Comparison of ENCODE assay signal across 15 cellular contexts in the genomic region with DNA sequence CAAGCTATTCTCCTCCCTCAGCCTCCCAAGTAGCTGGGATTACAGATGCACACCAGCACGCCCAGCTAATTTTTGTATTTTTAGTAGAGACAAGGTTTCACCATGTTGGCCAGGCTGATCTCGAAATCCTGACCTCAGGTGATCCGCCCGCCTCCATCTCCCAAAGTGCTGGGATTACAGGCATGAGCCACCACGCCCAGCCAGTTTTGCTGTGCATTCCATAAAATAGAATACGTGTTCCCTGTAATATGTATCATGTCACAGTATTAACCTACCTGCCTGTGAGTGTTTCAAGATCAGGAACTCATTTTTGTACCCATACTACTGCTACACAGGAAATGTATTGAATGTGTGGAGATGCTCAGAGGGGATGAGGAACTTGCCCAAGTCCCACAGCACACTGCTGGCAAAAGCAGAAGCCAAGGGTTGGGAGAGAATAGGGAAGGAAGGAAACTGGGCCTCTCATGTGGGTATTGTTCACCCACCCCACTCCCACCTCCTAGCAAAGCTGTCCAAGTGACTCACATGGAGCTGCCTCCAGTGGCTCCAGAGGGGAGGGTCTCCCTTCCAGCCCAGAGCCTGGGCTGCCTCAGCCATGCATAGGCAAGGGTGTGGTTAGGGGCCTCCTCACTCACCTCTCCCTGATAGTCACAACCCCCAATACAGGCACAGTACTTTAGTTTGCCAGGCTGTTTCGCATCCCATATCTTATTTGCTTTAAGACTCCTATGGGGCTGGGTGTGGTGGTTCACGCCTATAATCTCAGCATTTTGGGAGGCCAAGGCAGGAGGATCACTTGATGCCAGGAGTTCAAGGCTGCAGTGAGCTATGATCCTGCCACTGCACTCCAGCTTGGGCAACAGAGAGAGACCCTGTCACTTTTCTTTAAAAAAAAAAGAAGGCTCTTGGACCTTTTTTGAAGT. TPM values are rescaled to one million over a fixed set of nuclear protein-coding genes. Genes with fewer than 3 reads are reported as not detected.
A peak's percentile ranks its signal among the peaks of the same experiment; 100 is the strongest.
DNase-seq lines count a peak whose midpoint lies in the region; ATAC-seq and TF ChIP-seq lines count a peak whose summit lies in the region.
"Had no signal": no experiment of that assay in that cellular context is flagged by ENCODE, and none has a peak within 500 bp of the region (broad histone marks: within the 10 kb centered on the region; RNA-seq: fewer than 3 reads in every experiment).

No MANE protein-coding gene starts in this region.

- peaks cover 12% of the 10 kb centered on the region; the same call in 1 of the 2 replicates for H4K20me1 ChIP-seq in GM23248 (ENCODE audit: insufficient read depth)

- WGBS in GM23248 (ENCODE audit: low coverage in 1 of 2, low lambda C conversion rate in 2 of 2, missing lambda C conversion rate in 2 of 2), 2 experiments = 80% methylated on average over 8 of the region's 8 CpGs

- no peaks in the 10 kb centered on the region for H3K9me2 ChIP-seq in GM23248 (ENCODE audit: insufficient read depth)

- H3K4me3 Mint-ChIP-seq in type B pancreatic cell = no peak overlapping the region
- no peak overlapping the region for H3K4me3 Mint-ChIP-seq in glutamatergic neuron (ENCODE audit: unreplicated experiment)
- H3K4me3 Mint-ChIP-seq: activated naive CD4-positive, alpha-beta T cell treated with anti-CD3 and anti-CD28 coated beads, Interleukin-2, amount 10 ng/mL, durations not matched to agents 7 days and 5 days had no signal

- H3K36me3 ChIP-seq in GM23248 (ENCODE audit: low read depth) = peaks cover 34% of the 10 kb centered on the region
- peaks cover 14% of the 10 kb centered on the region for H3K36me3 ChIP-seq in neutrophil

- DNase-seq in GM23248 (peak; percentile 38), RWPE1 (ENCODE audit: low spot score) (no peak), type B pancreatic cell (ENCODE audit: extremely low spot score, unreplicated experiment) (no peak), glutamatergic neuron (no peak)
- DNase-seq in stimulated activated CD4-positive, alpha-beta T cell treated with anti-CD3 and anti-CD28 coated beads, Interleukin-4, amount 100 ng/mL, for 1 hour = no peak
- DNase-seq: activated naive CD4-positive, alpha-beta T cell treated with anti-CD3 and anti-CD28 coated beads, Interleukin-2, amount 10 ng/mL, durations not matched to agents 7 days and 5 days; Caco-2; dorsolateral prefrontal cortex; NCI-H2081; PC-9 had no signal

- H3K36me3 Mint-ChIP-seq in type B pancreatic cell (peaks cover 21% of the 10 kb centered on the region), glutamatergic neuron (ENCODE audit: unreplicated experiment) (peaks cover 5% of the 10 kb centered on the region)

- peaks cover 11% of the 10 kb centered on the region for H3K4me1 Mint-ChIP-seq in type B pancreatic cell (ENCODE audit: unreplicated experiment)
- peaks cover 10% of the 10 kb centered on the region for H3K4me1 Mint-ChIP-seq in glutamatergic neuron (ENCODE audit: low read depth, unreplicated experiment)

- H3K79me2 ChIP-seq in GM23248 (ENCODE audit: insufficient read depth) = peaks cover 100% of the 10 kb centered on the region

- H3K27ac Mint-ChIP-seq in type B pancreatic cell = no peak overlapping the region
- no peak overlapping the region for H3K27ac Mint-ChIP-seq in glutamatergic neuron (ENCODE audit: unreplicated experiment)
- H3K27ac Mint-ChIP-seq: activated naive CD4-positive, alpha-beta T cell treated with anti-CD3 and anti-CD28 coated beads, Interleukin-2, amount 10 ng/mL, durations not matched to agents 7 days and 5 days had no signal

- in situ Hi-C loops in GM23248 (cut with MboI) = no loop called here

- H3K4me3 ChIP-seq in GM23248 (no peak overlapping the region), neutrophil (ENCODE audit: low read depth in 1 of 2, low read length in 1 of 2) (peak overlapping the region; percentile 30 to 54)
- H3K4me3 ChIP-seq: dorsolateral prefrontal cortex, GM12878, PC-9 had no signal

- H3K4me2 ChIP-seq in GM23248 (ENCODE audit: unreplicated experiment) = peak overlapping the region; percentile 13
- H3K4me2 ChIP-seq: PC-9 had no signal

- peaks cover 36% of the 10 kb centered on the region; the same call in 1 of the 2 replicates for H3F3A ChIP-seq in GM23248 (ENCODE audit: insufficient read depth)

- peak overlapping the region; percentile 50 for H3K27ac ChIP-seq in GM23248
- H3K27ac ChIP-seq in RWPE1 = peak overlapping the region; percentile 47
- peak overlapping the region; percentile 92 for H3K27ac ChIP-seq in neutrophil
- H3K27ac ChIP-seq: dorsolateral prefrontal cortex, PC-9 had no signal

- no peak overlapping the region for H2AFZ ChIP-seq in GM23248
- H2AFZ ChIP-seq: PC-9 had no signal

- H3K9me3 ChIP-seq in GM23248 (ENCODE audit: low read depth) = no peaks in the 10 kb centered on the region
- H3K9me3 ChIP-seq in neutrophil = no peaks in the 10 kb centered on the region
- H3K9me3 ChIP-seq: Caco-2 had no signal

- H3K27me3 Mint-ChIP-seq in type B pancreatic cell (no peaks in the 10 kb centered on the region), glutamatergic neuron (ENCODE audit: unreplicated experiment) (no peaks in the 10 kb centered on the region)
- H3K27me3 Mint-ChIP-seq: activated naive CD4-positive, alpha-beta T cell treated with anti-CD3 and anti-CD28 coated beads, Interleukin-2, amount 10 ng/mL, durations not matched to agents 7 days and 5 days had no signal

- ATAC-seq in esophagus mucosa (peak; percentile 15), GM21390 (IDR thresholded peaks at IDR 0.05; ENCODE audit: unreplicated experiment) (no peak)
- ATAC-seq: GM12878 had no signal

- H3K9me3 Mint-ChIP-seq in type B pancreatic cell (no peaks in the 10 kb centered on the region), glutamatergic neuron (ENCODE audit: unreplicated experiment) (peaks cover 3% of the 10 kb centered on the region)
- H3K9me3 Mint-ChIP-seq: activated naive CD4-positive, alpha-beta T cell treated with anti-CD3 and anti-CD28 coated beads, Interleukin-2, amount 10 ng/mL, durations not matched to agents 7 days and 5 days had no signal

- no peak overlapping the region; the same call in 1 of the 2 replicates for H3K9ac ChIP-seq in GM23248

- TF ChIP-seq CTCF in RWPE1 (conservative IDR thresholded peaks at IDR 0.05; ENCODE audit: low read depth) (no peak), neutrophil (IDR thresholded peaks at IDR 0.05) (peak; percentile 23), type B pancreatic cell (conservative IDR thresholded peaks at IDR 0.05) (no peak), glutamatergic neuron (IDR thresholded peaks at IDR 0.05; ENCODE audit: partially characterized antibody, unreplicated experiment) (no peak)

- no peaks in the 10 kb centered on the region for H3K27me3 ChIP-seq in GM23248 (replicated peaks; ENCODE audit: insufficient read depth)
- H3K27me3 ChIP-seq in neutrophil = no peaks in the 10 kb centered on the region
- H3K27me3 ChIP-seq: dorsolateral prefrontal cortex had no signal

- CTCF ChIA-PET in RWPE1 (lab: Yijun Ruan, JAX) = interaction anchor here (0.7 kb wide), 1 partner anchor 20 kb away, joined by 3 read pairs; no protein-coding TSS in a partner anchor

- H3K4me1 ChIP-seq in GM23248 (ENCODE audit: insufficient read depth) (peaks cover 17% of the 10 kb centered on the region), neutrophil (ENCODE audit: control insufficient read depth in 1 of 2, insufficient read depth in 1 of 2, low read depth in 1 of 2, low read length in 1 of 2) (peaks cover 70 to 72% of the 10 kb centered on the region in 2 experiments)
- H3K4me1 ChIP-seq: Caco-2 had no signal

- POLR2A ChIA-PET in RWPE1 (lab: Yijun Ruan, JAX; ENCODE audit: low non-redundant PET) = interaction anchor here (0.6 to 0.7 kb wide), 2 partner anchors 44 to 243 kb away, joined by 3 read pairs; no protein-coding TSS in a partner anchor

RNA-seq across cellular contexts. Expression of a gene that starts 9.4 kb away (rescaled TPM):
- 110 and 117 TPM in 2 replicates for total RNA-seq in GM23248 (2014; rRNA removed; shearing (Covaris generic))
- 424 and 434 TPM in 2 replicates for polyA plus RNA-seq in GM23248 (2016; fragmentation: Nextera tagmentation; extraction: Ambion mirVana)
- 232 TPM for total RNA-seq in esophagus mucosa
- total RNA-seq in type B pancreatic cell (ENCODE audit: low replicate concordance) = 246 and 281 TPM in 2 replicates
- total RNA-seq in glutamatergic neuron (ENCODE audit: unreplicated experiment) = 320 TPM

RNA-seq across cellular contexts. Expression of a gene that starts 48.5 kb away (rescaled TPM):
- not detected in 2 replicates for total RNA-seq in GM23248 (2014; rRNA removed; shearing (Covaris generic))
- not detected in 2 replicates for polyA plus RNA-seq in GM23248 (2016; fragmentation: Nextera tagmentation; extraction: Ambion mirVana)
- total RNA-seq in esophagus mucosa (0.20 TPM), type B pancreatic cell (ENCODE audit: low replicate concordance) (not detected in 2 replicates), glutamatergic neuron (ENCODE audit: unreplicated experiment) (2.8 TPM)
- total RNA-seq: Caco-2, GM12878, PC-9 had no signal
- polyA plus RNA-seq: GM12878, neural cell had no signal

RNA-seq across cellular contexts. Expression of a gene that starts 48.7 kb away (rescaled TPM):
- total RNA-seq in GM23248 (2014; rRNA removed; shearing (Covaris generic)) = not detected in 2 replicates
- not detected in 2 replicates for polyA plus RNA-seq in GM23248 (2016; fragmentation: Nextera tagmentation; extraction: Ambion mirVana)
- total RNA-seq in esophagus mucosa (not detected), type B pancreatic cell (ENCODE audit: low replicate concordance) (not detected in 2 replicates), glutamatergic neuron (ENCODE audit: unreplicated experiment) (not detected)
- total RNA-seq: Caco-2, dorsolateral prefrontal cortex, GM12878, PC-9 had no signal
- polyA plus RNA-seq: GM12878, neural cell had no signal
